18 cellular contexts compared by ENCODE assay signal in the genomic region with DNA sequence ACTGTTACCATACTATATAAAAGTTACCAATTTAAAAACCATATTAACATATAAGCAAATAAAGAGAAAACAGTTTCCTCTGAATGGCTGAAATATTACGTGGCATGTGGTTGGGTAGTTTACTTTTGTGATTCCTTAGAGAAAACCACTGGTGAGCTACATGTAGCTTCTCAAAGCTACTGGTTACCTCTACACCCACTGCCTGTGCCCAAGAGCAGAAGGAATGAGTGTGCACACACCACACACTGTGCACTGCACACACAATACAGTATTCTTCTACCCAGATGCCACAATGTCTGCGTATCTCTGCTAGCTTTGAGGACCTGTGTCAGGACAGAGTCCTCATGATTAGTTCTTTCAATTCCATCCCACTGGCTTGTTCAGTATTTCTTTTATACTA. TPM values are rescaled to one million over a fixed set of nuclear protein-coding genes. Genes with fewer than 3 reads are reported as not detected.
DNase-seq lines count a peak whose midpoint lies in the region; FAIRE-seq and TF ChIP-seq lines count a peak whose summit lies in the region.
"Had no signal": no experiment of that assay in that cellular context is flagged by ENCODE, and none has a peak within 500 bp of the region (broad histone marks: within the 10 kb centered on the region; RNA-seq: fewer than 3 reads in every experiment).

No MANE protein-coding gene starts in this region.

- H3K9me3 Mint-ChIP-seq in activated CD4-positive, alpha-beta memory T cell treated with anti-CD3 and anti-CD28 coated beads for 36 hours = no peaks in the 10 kb centered on the region

- DNase-seq in stimulated activated CD4-positive, alpha-beta T cell treated with anti-CD3 and anti-CD28 coated beads, Interleukin-4, amount 100 ng/mL, for 24 hours = peak; percentile 46
- DNase-seq in stimulated activated CD4-positive, alpha-beta T cell treated with anti-CD3 and anti-CD28 coated beads, Interleukin-12 subunit alpha, Interleukin-12 subunit beta, amount 100 ng/mL, for 4 hours = no peak
- peak; percentile 75 for DNase-seq in activated CD4-positive, alpha-beta memory T cell treated with anti-CD3 and anti-CD28 coated beads for 36 hours
- DNase-seq in fibroblast of lung (ENCODE audit: low read depth in 2 of 2) (peak; percentile 59 to 74), NCI-H1694 (lab: John Stamatoyannopoulos, UW) (no peak), HTR-8/SVneo (ENCODE audit: insufficient read length, low spot score) (no peak), NCI-H526 treated with DMSO at 0.1 percent for 48 hours (lab: John Stamatoyannopoulos, UW) (no peak)
- DNase-seq: activated CD4-positive, alpha-beta T cell treated with anti-CD3 and anti-CD28 coated beads for 4 hours; GDM1; NCI-H1048; PC-9; right cardiac atrium had no signal

- intact Hi-C loops in activated CD4-positive, alpha-beta memory T cell treated with anti-CD3 and anti-CD28 coated beads for 36 hours (cut with micrococcal nuclease) = no loop called here

- H3K4me3 ChIP-seq in fibroblast of lung (replicated peaks in 1 of 4; ENCODE audit: control extremely low read depth in 1 of 4, insufficient read depth in 1 of 4, low read depth in 3 of 4, low read length in 4 of 4) = no peak overlapping the region
- H3K4me3 ChIP-seq: ascending aorta, gastroesophageal sphincter, GM23248, PC-9, thoracic aorta had no signal

- no peak for TF ChIP-seq CTCF in fibroblast of lung (conservative IDR thresholded peaks at IDR 0.05 in 1 of 2, IDR thresholded peaks at IDR 0.05 in 1 of 2; ENCODE audit: low read depth in 1 of 2, low read length in 2 of 2)

- no peak overlapping the region for H3K9ac ChIP-seq in fibroblast of lung (ENCODE audit: insufficient read depth, low read length)
- H3K9ac ChIP-seq: GM23248 had no signal

- no peak for FAIRE-seq in HTR-8/SVneo (lab: Jason Lieb, UNC)
- FAIRE-seq: colon had no signal

- no peak overlapping the region for H3K27ac ChIP-seq in fibroblast of lung (ENCODE audit: insufficient read depth, low read length)
- H3K27ac ChIP-seq: ascending aorta, GM23248, neutrophil, PC-9, thoracic aorta had no signal

- CTCF ChIA-PET in activated CD4-positive, alpha-beta memory T cell treated with anti-CD3 and anti-CD28 coated beads for 36 hours (lab: Charles Lee) = interaction anchor here (0.6 to 3.1 kb wide), 5 partner anchors 47 to 191 kb away, joined by 3 to 18 read pairs (median 3); partner anchors contain the start of genes PPM1F and SDF2L1

- no peak overlapping the region for H3K4me3 Mint-ChIP-seq in activated CD4-positive, alpha-beta memory T cell treated with anti-CD3 and anti-CD28 coated beads for 36 hours

- POLR2A ChIA-PET in activated CD4-positive, alpha-beta memory T cell treated with anti-CD3 and anti-CD28 coated beads for 36 hours (lab: Charles Lee) = interaction anchor here (0.5 to 1.2 kb wide), 5 partner anchors 20 to 115 kb away, joined by 3 to 8 read pairs (median 3); partner anchors contain the start of gene MAPK1

- H3K27me3 Mint-ChIP-seq in activated CD4-positive, alpha-beta memory T cell treated with anti-CD3 and anti-CD28 coated beads for 36 hours = peaks cover 5% of the 10 kb centered on the region

- peaks cover 8% of the 10 kb centered on the region for H3K4me1 ChIP-seq in fibroblast of lung (ENCODE audit: control insufficient read depth, extremely low read depth, insufficient read depth, low read length)
- H3K4me1 ChIP-seq: ascending aorta had no signal

- H4K20me1 ChIP-seq in fibroblast of lung (ENCODE audit: control insufficient read depth, extremely low read depth, insufficient read depth, low read length) = no peaks in the 10 kb centered on the region

- peaks cover 58% of the 10 kb centered on the region for H3K4me1 Mint-ChIP-seq in activated CD4-positive, alpha-beta memory T cell treated with anti-CD3 and anti-CD28 coated beads for 36 hours (ENCODE audit: low read depth)

- H3K36me3 ChIP-seq in fibroblast of lung (ENCODE audit: control insufficient read depth, insufficient read depth, low read length) = peaks cover 20% of the 10 kb centered on the region

- H3K4me2 ChIP-seq in fibroblast of lung (ENCODE audit: extremely low read depth, insufficient read depth, low read length) = no peak overlapping the region
- H3K4me2 ChIP-seq: PC-9 had no signal

- no peaks in the 10 kb centered on the region for H3K79me2 ChIP-seq in fibroblast of lung (ENCODE audit: control insufficient read depth, insufficient read depth, low read length)

- H3K9me3 ChIP-seq in fibroblast of lung (ENCODE audit: control insufficient read depth, insufficient read depth, low read depth, low read length) = no peaks in the 10 kb centered on the region
- H3K9me3 ChIP-seq: ascending aorta, gastroesophageal sphincter, neutrophil, thoracic aorta had no signal

- H3K36me3 Mint-ChIP-seq in activated CD4-positive, alpha-beta memory T cell treated with anti-CD3 and anti-CD28 coated beads for 36 hours = peaks cover 65% of the 10 kb centered on the region

- H2AFZ ChIP-seq in fibroblast of lung (ENCODE audit: low read length) = no peak overlapping the region
- H2AFZ ChIP-seq: GM23248, PC-9 had no signal

- H3K27ac Mint-ChIP-seq in activated CD4-positive, alpha-beta memory T cell treated with anti-CD3 and anti-CD28 coated beads for 36 hours = no peak overlapping the region

- H3K27me3 ChIP-seq in fibroblast of lung (ENCODE audit: control insufficient read depth, insufficient read depth, low read length) = no peaks in the 10 kb centered on the region
- H3K27me3 ChIP-seq: ascending aorta, gastroesophageal sphincter, neutrophil had no signal

RNA-seq across cellular contexts. Expression of gene YPEL1, which starts 25.5 kb away (rescaled TPM):
- total RNA-seq in activated CD4-positive, alpha-beta memory T cell treated with anti-CD3 and anti-CD28 coated beads for 36 hours = 1 to 10 TPM; 1.6 to 1.8 TPM
- total RNA-seq in fibroblast of lung = 1.5 and 2.3 TPM in 2 replicates
- polyA plus RNA-seq in fibroblast of lung = 0.36 and 0.51 TPM in 2 replicates
- polyA plus RNA-seq in fibroblast of lung (2012) = 0.49 and 0.89 TPM in 2 replicates
- 0.96 TPM in 1 of 2 replicates, not detected in the other for polyA minus RNA-seq in fibroblast of lung (ENCODE audit: low replicate concordance)

Comparison
In these comparisons a context has a peak if more than half of its experiments do, and no peak if none do; other contexts are left out.
1. DNase-seq: peak in stimulated activated CD4-positive, alpha-beta T cell treated with anti-CD3 and anti-CD28 coated beads, Interleukin-4, amount 100 ng/mL, for 24 hours (single experiment), activated CD4-positive, alpha-beta memory T cell treated with anti-CD3 and anti-CD28 coated beads for 36 hours (single experiment) and fibroblast of lung (2 of 2); none in stimulated activated CD4-positive, alpha-beta T cell treated with anti-CD3 and anti-CD28 coated beads, Interleukin-12 subunit alpha, Interleukin-12 subunit beta, amount 100 ng/mL, for 4 hours (single experiment), NCI-H1694 (single experiment), HTR-8/SVneo (single experiment) and NCI-H526 treated with DMSO at 0.1 percent for 48 hours (single experiment).